9 cellular contexts compared by ENCODE assay signal in genomic region chr4:130808492-130808891, GRCh38.
DNase-seq lines count a peak whose midpoint lies in the region; ATAC-seq and TF ChIP-seq lines count a peak whose summit lies in the region.
"Had no signal": no experiment of that assay in that cellular context is flagged by ENCODE, and none has a peak within 500 bp of the region (broad histone marks: within the 10 kb centered on the region; RNA-seq: fewer than 3 reads in every experiment).

No MANE protein-coding gene starts in this region.

- intact Hi-C loops in lower lobe of right lung (cut with DNase I) = no loop called here
- intact Hi-C loops in colonic mucosa (cut with DNase I) = no loop called here
- intact Hi-C loops in heart right ventricle (cut with DNase I) = no loop called here

- H3K9me3 ChIP-seq in DND-41 (ENCODE audit: insufficient read depth, low read length, severe bottlenecking) (peaks cover 12% of the 10 kb centered on the region), adipocyte (ENCODE audit: control insufficient read depth, low read length) (peaks cover 24% of the 10 kb centered on the region), lower lobe of right lung (peaks cover 7% of the 10 kb centered on the region), colonic mucosa (no peaks in the 10 kb centered on the region), heart right ventricle (peaks cover 0 to 32% (median 4%) of the 10 kb centered on the region in 11 donors)
- H3K9me3 ChIP-seq: MG63 had no signal

- H3K9ac ChIP-seq in DND-41 (ENCODE audit: low read depth, low read length) (no peak overlapping the region), adipocyte (ENCODE audit: low read length) (no peak overlapping the region), colonic mucosa (ENCODE audit: low read depth in 2 of 2, low read length in 2 of 2) (no peak overlapping the region)

- H3K36me3 ChIP-seq in DND-41 (ENCODE audit: insufficient read depth, low read length) (no peaks in the 10 kb centered on the region), adipocyte (ENCODE audit: control insufficient read depth, insufficient read depth, low read length, severe bottlenecking) (no peaks in the 10 kb centered on the region), lower lobe of right lung (no peaks in the 10 kb centered on the region), colonic mucosa (no peaks in the 10 kb centered on the region), heart right ventricle (no peaks in the 10 kb centered on the region)
- H3K36me3 ChIP-seq: MG63 had no signal

- H3K4me2 ChIP-seq in DND-41 (ENCODE audit: insufficient read depth, low read length) = no peak overlapping the region

- H3K4me3 ChIP-seq in DND-41 (ENCODE audit: low read depth in 1 of 2, low read length in 2 of 2) = no peak overlapping the region
- no peak overlapping the region for H3K4me3 ChIP-seq in adipocyte (ENCODE audit: low read length)
- H3K4me3 ChIP-seq in lower lobe of right lung = no peak overlapping the region
- H3K4me3 ChIP-seq in colonic mucosa = no peak overlapping the region
- no peak overlapping the region for H3K4me3 ChIP-seq in heart right ventricle
- H3K4me3 ChIP-seq: MG63 had no signal

- no peaks in the 10 kb centered on the region for H3K27me3 ChIP-seq in DND-41 (ENCODE audit: insufficient read depth, low read length, poor library complexity)
- H3K27me3 ChIP-seq in adipocyte (replicated peaks; ENCODE audit: control insufficient read depth, insufficient read depth, low read length) = no peaks in the 10 kb centered on the region
- H3K27me3 ChIP-seq in lower lobe of right lung (ENCODE audit: low read depth) = no peaks in the 10 kb centered on the region
- H3K27me3 ChIP-seq in colonic mucosa = no peaks in the 10 kb centered on the region
- H3K27me3 ChIP-seq in heart right ventricle = no peaks in the 10 kb centered on the region
- H3K27me3 ChIP-seq: MG63 had no signal

- H4K20me1 ChIP-seq in DND-41 (ENCODE audit: insufficient read depth, low read length) = no peaks in the 10 kb centered on the region

- H2AFZ ChIP-seq in DND-41 (ENCODE audit: low read depth, low read length) = no peak overlapping the region; the same call in 1 of the 2 replicates

- no peaks in the 10 kb centered on the region for H3K4me1 ChIP-seq in DND-41 (ENCODE audit: insufficient read depth, low read length)
- H3K4me1 ChIP-seq in adipocyte (ENCODE audit: control insufficient read depth, insufficient read depth, low read length) = no peaks in the 10 kb centered on the region
- H3K4me1 ChIP-seq in lower lobe of right lung = no peaks in the 10 kb centered on the region
- no peaks in the 10 kb centered on the region for H3K4me1 ChIP-seq in colonic mucosa
- H3K4me1 ChIP-seq in heart right ventricle = no peaks in the 10 kb centered on the region

- no peak overlapping the region for H3K27ac ChIP-seq in DND-41 (ENCODE audit: low read length)
- no peak overlapping the region for H3K27ac ChIP-seq in lower lobe of right lung
- no peak overlapping the region for H3K27ac ChIP-seq in colonic mucosa
- no peak overlapping the region for H3K27ac ChIP-seq in heart right ventricle

- TF ChIP-seq CTCF in DND-41 (IDR thresholded peaks at IDR 0.05; ENCODE audit: borderline replicate concordance, extremely low read depth, low read length, poor library complexity, severe bottlenecking) = peak; percentile 69
- peak; percentile 4 for TF ChIP-seq CTCF in lower lobe of right lung (IDR thresholded peaks at IDR 0.05)
- TF ChIP-seq CTCF in colonic mucosa (IDR thresholded peaks at IDR 0.05) = no peak
- peak in 3 of 9 donors; percentile 13 to 29 (median 16) for TF ChIP-seq CTCF in heart right ventricle (IDR thresholded peaks at IDR 0.05)

- H3K79me2 ChIP-seq in DND-41 (ENCODE audit: insufficient read depth, low read length) = no peaks in the 10 kb centered on the region

- ATAC-seq in DND-41 (ENCODE audit: insufficient read depth, low read depth) (peak; percentile 58; the same call in 2 of the 3 replicates), lower lobe of right lung (no peak), heart right ventricle (no peak)

- 56 to 61% methylated on average over 3 of the region's 3 CpGs for WGBS in heart right ventricle, 2 donors

- DNase-seq in DND-41 (no peak), HuH-7 (ENCODE audit: low spot score) (peak; percentile 0), adipocyte (ENCODE audit: low read depth) (peak; percentile 65), lower lobe of right lung (no peak), colonic mucosa (no peak), DMS153 treated with DMSO at 0.1 percent for 48 hours (lab: John Stamatoyannopoulos, UW; ENCODE audit: unreplicated experiment) (no peak), heart right ventricle (no peak)
- no peak for DNase-seq in activated CD4-positive, alpha-beta T cell treated with anti-CD3 and anti-CD28 coated beads, Interleukin-2, amount 50 U/mL, for 48 hours
- DNase-seq: MG63 had no signal

Comparison
In these comparisons a context has a peak if more than half of its experiments do, and no peak if none do; other contexts are left out.
1. DNase-seq: peak in HuH-7 (single experiment) and adipocyte (single experiment); none in DND-41 (single experiment), lower lobe of right lung (single experiment), activated CD4-positive, alpha-beta T cell treated with anti-CD3 and anti-CD28 coated beads, Interleukin-2, amount 50 U/mL, for 48 hours (0 of 2), colonic mucosa (single experiment), DMS153 treated with DMSO at 0.1 percent for 48 hours (single experiment) and heart right ventricle (0 of 2).